ENCODE assay signal across 8 cellular contexts in genomic region chr15:69758810-69759410, GRCh38.
A peak's percentile ranks its signal among the peaks of the same experiment; 100 is the strongest.
DNase-seq lines count a peak whose midpoint lies in the region; FAIRE-seq and TF ChIP-seq lines count a peak whose summit lies in the region.

No MANE protein-coding gene starts in this region.

- no peak overlapping the region for H3K4me3 ChIP-seq in choroid plexus epithelial cell (ENCODE audit: low read depth, low read length)

- TF ChIP-seq CTCF in choroid plexus epithelial cell (conservative IDR thresholded peaks at IDR 0.05; ENCODE audit: low read depth, low read length) (no peak), D721Med (IDR thresholded peaks at IDR 0.05; ENCODE audit: insufficient read depth, missing control alignments) (no peak)

- peak; percentile 85 for DNase-seq in Daoy (ENCODE audit: low read depth)
- DNase-seq in HTR-8/SVneo (ENCODE audit: insufficient read length, low spot score): peak; percentile 37
- peak; percentile 77 for DNase-seq in activated CD4-positive, CD25-positive, alpha-beta regulatory T cell treated with anti-CD3 and anti-CD28 coated beads, Interleukin-2, amount 50 U/mL, for 16 hours (ENCODE audit: low read depth, low spot score)
- DNase-seq in choroid plexus epithelial cell (ENCODE audit: low read depth): peak; percentile 64
- peak; percentile 56 to 70 for DNase-seq in stimulated activated CD4-positive, alpha-beta T cell treated with anti-CD3 and anti-CD28 coated beads, Interleukin-15, amount 100 ng/mL, for 1 hour (ENCODE audit: low read depth in 1 of 2, low spot score in 1 of 2)
- DNase-seq in NCI-H69 (lab: John Stamatoyannopoulos, UW): no peak
- no peak for DNase-seq in D721Med (ENCODE audit: insufficient read length, low spot score)
- DNase-seq in 8988T: no peak

- FAIRE-seq in HTR-8/SVneo (lab: Jason Lieb, UNC) (no peak), D721Med (lab: Jason Lieb, UNC) (no peak)

Comparison
In these comparisons a context has a peak if more than half of its experiments do, and no peak if none do; other contexts are left out.
1. DNase-seq: peak in Daoy (single experiment), HTR-8/SVneo (single experiment), activated CD4-positive, CD25-positive, alpha-beta regulatory T cell treated with anti-CD3 and anti-CD28 coated beads, Interleukin-2, amount 50 U/mL, for 16 hours (single experiment), choroid plexus epithelial cell (single experiment) and stimulated activated CD4-positive, alpha-beta T cell treated with anti-CD3 and anti-CD28 coated beads, Interleukin-15, amount 100 ng/mL, for 1 hour (2 of 2); none in NCI-H69 (single experiment), D721Med (single experiment) and 8988T (single experiment).